Comparison of ENCODE assay signal across 8 cellular contexts in the genomic region with DNA sequence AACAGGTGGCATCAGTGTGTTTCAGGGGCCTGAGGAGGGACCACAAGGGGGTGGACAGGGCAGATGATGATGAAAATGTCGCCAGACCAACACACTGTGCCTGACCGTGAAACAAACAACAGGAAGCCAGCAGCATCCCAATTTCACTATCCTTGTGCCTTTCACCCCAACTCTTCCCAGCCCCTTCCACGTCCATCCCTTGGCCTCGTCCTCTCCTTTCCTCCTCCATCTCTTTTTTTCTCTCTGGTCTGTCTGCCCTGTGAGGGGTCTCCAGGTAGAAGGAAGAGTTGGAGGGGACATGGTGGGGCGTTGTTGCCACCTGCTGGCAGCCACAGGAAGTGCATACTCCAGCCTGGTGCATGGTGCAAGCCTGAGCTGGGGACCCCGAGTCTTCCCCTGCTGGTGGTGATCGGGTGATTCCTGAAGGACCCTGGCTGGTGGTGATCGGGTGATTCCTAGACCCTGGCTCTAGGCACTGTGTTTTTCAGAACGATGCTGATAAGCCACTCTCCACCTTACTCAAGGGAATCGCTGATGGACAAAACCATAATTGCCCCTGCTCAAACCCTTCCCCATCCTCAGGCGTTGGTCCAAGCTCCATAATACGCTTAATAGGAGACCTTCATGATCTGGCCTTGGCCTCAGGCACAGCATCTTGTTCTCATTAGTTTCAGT. TPM values are rescaled to one million over a fixed set of nuclear protein-coding genes. Genes with fewer than 3 reads are reported as not detected.
DNase-seq lines count a peak whose midpoint lies in the region; ATAC-seq and TF ChIP-seq lines count a peak whose summit lies in the region.

No MANE protein-coding gene starts in this region.

- H4K8ac ChIP-seq in mesenchymal stem cell (ENCODE audit: low read length): no peak overlapping the region

- no peak overlapping the region for H3K18ac ChIP-seq in mesenchymal stem cell (ENCODE audit: low read depth in 1 of 2, low read length in 2 of 2)

- H2BK12ac ChIP-seq in mesenchymal stem cell (ENCODE audit: low read length in 2 of 2): peak overlapping the region in 1 of 2 experiments; percentile 43

- H3K27me3 Mint-ChIP-seq in activated CD4-positive, alpha-beta T cell treated with anti-CD3 and anti-CD28 coated beads for 36 hours: no peaks in the 10 kb centered on the region

- H3K4ac ChIP-seq in mesenchymal stem cell (ENCODE audit: low read depth in 1 of 2, low read length in 2 of 2): no peak overlapping the region

- H3K36me3 ChIP-seq in mesenchymal stem cell (ENCODE audit: control insufficient read depth in 1 of 2, insufficient read depth in 2 of 2, low read depth in 1 of 2, low read length in 2 of 2): no peaks in the 10 kb centered on the region

- TF ChIP-seq CTCF in choroid plexus epithelial cell (conservative IDR thresholded peaks at IDR 0.05; ENCODE audit: low read depth, low read length): peak; percentile 98

- no peak overlapping the region for H2BK5ac ChIP-seq in mesenchymal stem cell (ENCODE audit: low read depth, low read length, poor library complexity, severe bottlenecking)

- H3K4me2 ChIP-seq in mesenchymal stem cell (ENCODE audit: low read length, poor library complexity, severe bottlenecking): peak overlapping the region; percentile 40

- no peak overlapping the region for H3K14ac ChIP-seq in mesenchymal stem cell (ENCODE audit: low read length in 2 of 2)

- DNase-seq in activated gamma-delta T cell treated with Interleukin-2 at 50 U/mL for 16 hours (peak; percentile 55), activated gamma-delta T cell (lab: John Stamatoyannopoulos, UW) (no peak), NCI-H1694 treated with DMSO at 0.1 percent for 48 hours (lab: John Stamatoyannopoulos, UW) (peak; percentile 57), choroid plexus epithelial cell (ENCODE audit: low read depth) (peak; percentile 52), mesenchymal stem cell (peak; percentile 60)
- peak; percentile 79 for DNase-seq in activated CD4-positive, alpha-beta T cell treated with anti-CD3 and anti-CD28 coated beads for 36 hours
- DNase-seq in stimulated activated CD8-positive, alpha-beta memory T cell treated with anti-CD3 and anti-CD28 coated beads, Interleukin-7, amount 100 ng/mL, for 24 hours (ENCODE audit: low read depth): peak; percentile 45

- H3K4me3 ChIP-seq in choroid plexus epithelial cell (ENCODE audit: low read depth, low read length) (no peak overlapping the region), mesenchymal stem cell (ENCODE audit: insufficient read depth in 1 of 2, low read depth in 1 of 2, low read length in 2 of 2) (peak overlapping the region in 1 of 2 experiments; percentile 39)

- H3K4me1 ChIP-seq in mesenchymal stem cell (ENCODE audit: control insufficient read depth, insufficient read depth, low read depth, low read length): peaks cover 13% of the 10 kb centered on the region

- WGBS in mesenchymal stem cell: 46% methylated on average over 10 of the region's 12 CpGs

- no peak overlapping the region for H3K4me3 Mint-ChIP-seq in activated CD4-positive, alpha-beta T cell treated with anti-CD3 and anti-CD28 coated beads for 36 hours

- peaks cover 12% of the 10 kb centered on the region for H3K4me1 Mint-ChIP-seq in activated CD4-positive, alpha-beta T cell treated with anti-CD3 and anti-CD28 coated beads for 36 hours

- H3K27ac ChIP-seq in mesenchymal stem cell (ENCODE audit: low read length, poor library complexity, severe bottlenecking): no peak overlapping the region

- H2AFZ ChIP-seq in mesenchymal stem cell (ENCODE audit: low read depth, low read length): no peak overlapping the region

- intact Hi-C loops in activated CD4-positive, alpha-beta T cell treated with anti-CD3 and anti-CD28 coated beads for 36 hours (cut with DNase I, micrococcal nuclease): loop anchor here (1.0 to 10.0 kb wide), 8 partner anchors 25 to 452 kb away; partner anchors contain the start of gene UNC5A (in 1 of the 2)

- peak overlapping the region; percentile 21 for H4K91ac ChIP-seq in mesenchymal stem cell (ENCODE audit: low read length)

- peaks cover 0 to 5% of the 10 kb centered on the region in 2 experiments for H3K27me3 ChIP-seq in mesenchymal stem cell (ENCODE audit: control insufficient read depth in 1 of 2, insufficient read depth in 1 of 2, low read length in 2 of 2)

- no peak overlapping the region for H3K27ac Mint-ChIP-seq in activated CD4-positive, alpha-beta T cell treated with anti-CD3 and anti-CD28 coated beads for 36 hours

- no peaks in the 10 kb centered on the region for H3K79me1 ChIP-seq in mesenchymal stem cell (replicated peaks; ENCODE audit: low read length, poor library complexity, severe bottlenecking)

- peak overlapping the region; percentile 14 for H3K9ac ChIP-seq in mesenchymal stem cell (ENCODE audit: low read length)

- no peak overlapping the region for H2BK15ac ChIP-seq in mesenchymal stem cell (ENCODE audit: low read depth, poor library complexity, severe bottlenecking)

- ATAC-seq in activated CD4-positive, alpha-beta T cell treated with anti-CD3 and anti-CD28 coated beads for 36 hours: peak; percentile 55
- ATAC-seq in HG02884 (IDR thresholded peaks at IDR 0.05; ENCODE audit: unreplicated experiment): no peak

- H3K36me3 Mint-ChIP-seq in activated CD4-positive, alpha-beta T cell treated with anti-CD3 and anti-CD28 coated beads for 36 hours (ENCODE audit: low read depth): peaks cover 4% of the 10 kb centered on the region

- H2BK120ac ChIP-seq in mesenchymal stem cell (ENCODE audit: low read depth, low read length): no peak overlapping the region

- no peaks in the 10 kb centered on the region for H3K9me3 ChIP-seq in mesenchymal stem cell (ENCODE audit: control insufficient read depth, low read length)

- H3K9me3 Mint-ChIP-seq in activated CD4-positive, alpha-beta T cell treated with anti-CD3 and anti-CD28 coated beads for 36 hours (ENCODE audit: low read depth): no peaks in the 10 kb centered on the region

- H3K23ac ChIP-seq in mesenchymal stem cell (ENCODE audit: low read length in 2 of 2): no peak overlapping the region

- peak overlapping the region; percentile 26 for H2AK5ac ChIP-seq in mesenchymal stem cell (ENCODE audit: low read length, severe bottlenecking)

- POLR2A ChIA-PET in activated CD4-positive, alpha-beta T cell treated with anti-CD3 and anti-CD28 coated beads for 36 hours (lab: Charles Lee): no interaction called here

- CTCF ChIA-PET in activated CD4-positive, alpha-beta T cell treated with anti-CD3 and anti-CD28 coated beads for 36 hours (lab: Charles Lee): interaction anchor here (0.5 to 5.5 kb wide), 18 partner anchors 15 to 451 kb away, joined by 3 to 60 read pairs (median 4); no protein-coding TSS in a partner anchor

RNA-seq across cellular contexts. Expression of gene NSD1, which starts 21.7 kb away (rescaled TPM):
- total RNA-seq in activated CD4-positive, alpha-beta T cell treated with anti-CD3 and anti-CD28 coated beads for 36 hours: 10 to 100 TPM; 65.6 to 68.2 TPM
- polyA plus RNA-seq in mesenchymal stem cell (2013, experiment 1 of 2): 15.1 TPM
- 14.0 TPM for polyA plus RNA-seq in mesenchymal stem cell (2013, experiment 2 of 2)

RNA-seq across cellular contexts. Expression of gene FGFR4, which starts 25.1 kb away (rescaled TPM):
- 1 to 10 TPM; 1.5 to 2.0 TPM for total RNA-seq in activated CD4-positive, alpha-beta T cell treated with anti-CD3 and anti-CD28 coated beads for 36 hours
- 16.1 TPM for polyA plus RNA-seq in mesenchymal stem cell (2013, experiment 1 of 2)
- polyA plus RNA-seq in mesenchymal stem cell (2013, experiment 2 of 2): 16.0 TPM
